In the genomic region with DNA sequence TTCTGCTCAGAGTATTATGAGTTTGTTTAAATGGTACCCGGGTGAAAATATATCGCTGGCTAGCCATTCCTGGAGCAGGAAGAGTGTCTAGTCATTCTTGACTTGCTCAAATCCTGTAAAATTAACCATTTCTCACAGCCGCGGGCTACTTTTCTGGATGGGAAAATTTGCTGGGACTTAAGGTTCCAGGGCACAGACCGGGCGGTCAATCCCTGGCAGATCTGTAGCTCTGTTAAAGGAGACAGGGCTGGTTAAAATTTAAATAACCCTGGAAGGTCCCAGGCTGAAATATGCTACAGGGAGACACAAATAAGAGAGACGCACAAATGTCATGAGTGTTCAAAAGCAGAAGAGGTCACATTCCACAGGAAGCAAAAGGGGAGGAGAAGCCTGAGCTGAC, we compare ENCODE assay signal across 31 cellular contexts.
DNase-seq lines count a peak whose midpoint lies in the region; ATAC-seq and TF ChIP-seq lines count a peak whose summit lies in the region.
"Had no signal": no experiment of that assay in that cellular context is flagged by ENCODE, and none has a peak within 500 bp of the region (broad histone marks: within the 10 kb centered on the region; RNA-seq: fewer than 3 reads in every experiment).

No MANE protein-coding gene starts in this region.

- no peak for ATAC-seq in GM21825 (IDR thresholded peaks at IDR 0.05; ENCODE audit: unreplicated experiment)
- ATAC-seq: A549; CD8-positive, alpha-beta T cell had no signal

- peak overlapping the region; percentile 12 for H3K27ac Mint-ChIP-seq in glutamatergic neuron (ENCODE audit: unreplicated experiment)
- H3K27ac Mint-ChIP-seq: B cell; CD14-positive monocyte; CD4-positive, alpha-beta memory T cell; CD4-positive, alpha-beta T cell; CD4-positive, CD25-positive, alpha-beta regulatory T cell; CD8-positive, alpha-beta memory T cell; CD8-positive, alpha-beta T cell had no signal

- no peak overlapping the region for H3K4me3 Mint-ChIP-seq in glutamatergic neuron (ENCODE audit: unreplicated experiment)
- H3K4me3 Mint-ChIP-seq: B cell; CD14-positive monocyte; CD4-positive, alpha-beta memory T cell; CD4-positive, alpha-beta T cell; CD4-positive, CD25-positive, alpha-beta regulatory T cell; CD8-positive, alpha-beta memory T cell; CD8-positive, alpha-beta T cell had no signal

- DNase-seq in RPMI7951 (ENCODE audit: low read depth) = peak; percentile 20
- no peak for DNase-seq in glutamatergic neuron
- peak; percentile 48 for DNase-seq in kidney tubule cell (ENCODE audit: low spot score)
- DNase-seq in renal cortical epithelial cell (ENCODE audit: low read depth) = peak; percentile 51
- DNase-seq in effector CD4-positive, alpha-beta T cell = no peak
- DNase-seq in activated CD4-positive, alpha-beta T cell treated with anti-CD3 and anti-CD28 coated beads for 4 hours = no peak
- no peak for DNase-seq in GM10248 (ENCODE audit: extremely low spot score)
- DNase-seq: 8988T; ACHN; AML-193; BE2C; C1 segment of cervical spinal cord; Caco-2; Calu3; CD4-positive, alpha-beta memory T cell; CD4-positive, alpha-beta T cell; CD4-positive, CD25-positive, alpha-beta regulatory T cell; CD8-positive, alpha-beta memory T cell; CD8-positive, alpha-beta T cell; COR-L47; DMS 273 treated with DMSO at 0.1 percent for 48 hours; DMS153; DMS53; DMS79; DMS79 treated with DMSO at 0.1 percent for 48 hours; DND-41; EL had no signal

- no peaks in the 10 kb centered on the region for H3K9me3 Mint-ChIP-seq in glutamatergic neuron (ENCODE audit: unreplicated experiment)

- POLR2A ChIA-PET in GM10248 (lab: Yijun Ruan, JAX) = no interaction called here

- peaks cover 32% of the 10 kb centered on the region for H3K4me1 Mint-ChIP-seq in glutamatergic neuron (ENCODE audit: low read depth, unreplicated experiment)
- H3K4me1 Mint-ChIP-seq: B cell; CD14-positive monocyte; CD4-positive, alpha-beta memory T cell; CD4-positive, CD25-positive, alpha-beta regulatory T cell; CD8-positive, alpha-beta memory T cell had no signal

- CTCF ChIA-PET in GM10248 (lab: Yijun Ruan, JAX) = no interaction called here

- peaks cover 5% of the 10 kb centered on the region for H3K27me3 Mint-ChIP-seq in glutamatergic neuron (ENCODE audit: unreplicated experiment)
- H3K27me3 Mint-ChIP-seq: CD4-positive, alpha-beta T cell; CD4-positive, CD25-positive, alpha-beta regulatory T cell had no signal

- peaks cover 10% of the 10 kb centered on the region for H3K36me3 Mint-ChIP-seq in glutamatergic neuron (ENCODE audit: unreplicated experiment)
- H3K36me3 Mint-ChIP-seq: CD14-positive monocyte; CD4-positive, alpha-beta memory T cell; CD4-positive, CD25-positive, alpha-beta regulatory T cell; CD8-positive, alpha-beta memory T cell; CD8-positive, alpha-beta T cell had no signal

- no peak for TF ChIP-seq CTCF in glutamatergic neuron (IDR thresholded peaks at IDR 0.05; ENCODE audit: partially characterized antibody, unreplicated experiment)
- no peak for TF ChIP-seq CTCF in GM10248 (IDR thresholded peaks at IDR 0.05; ENCODE audit: control extremely low read depth, extremely low read depth, low read depth, missing control alignments)

Comparison
In these comparisons a context has a peak if more than half of its experiments do, and no peak if none do; other contexts are left out.
1. DNase-seq: peak in RPMI7951 (single experiment), kidney tubule cell (single experiment) and renal cortical epithelial cell (single experiment); none in glutamatergic neuron (single experiment), effector CD4-positive, alpha-beta T cell (single experiment), activated CD4-positive, alpha-beta T cell treated with anti-CD3 and anti-CD28 coated beads for 4 hours (0 of 2) and GM10248 (single experiment).